18 cellular contexts compared by ENCODE assay signal in genomic region chr7:2701406-2701805, GRCh38. TPM values are rescaled to one million over a fixed set of nuclear protein-coding genes. Genes with fewer than 3 reads are reported as not detected.
DNase-seq lines count a peak whose midpoint lies in the region; ATAC-seq, FAIRE-seq and TF ChIP-seq lines count a peak whose summit lies in the region.
"Had no signal": no experiment of that assay in that cellular context is flagged by ENCODE, and none has a peak within 500 bp of the region (broad histone marks: within the 10 kb centered on the region; RNA-seq: fewer than 3 reads in every experiment).

No MANE protein-coding gene starts in this region.

- 93 to 98% methylated on average over 15 to 17 of the region's 17 CpGs for WGBS in endodermal cell (ENCODE audit: insufficient coverage in 1 of 2, insufficient read length in 1 of 2), 2 experiments

- TF ChIP-seq CTCF in kidney (IDR thresholded peaks at IDR 0.05; ENCODE audit: borderline replicate concordance, extremely low read depth, insufficient read depth) (no peak), endodermal cell (conservative IDR thresholded peaks at IDR 0.05) (no peak)

- H3K4me1 ChIP-seq in kidney (ENCODE audit: control insufficient read depth in 1 of 2, insufficient read depth in 1 of 2, low read depth in 1 of 2, low read length in 2 of 2) = no peaks in the 10 kb centered on the region
- peaks cover 8% of the 10 kb centered on the region for H3K4me1 ChIP-seq in skeletal muscle satellite cell (ENCODE audit: control insufficient read depth, insufficient read depth, low read length)
- no peaks in the 10 kb centered on the region for H3K4me1 ChIP-seq in endodermal cell (ENCODE audit: control insufficient read depth, insufficient read depth, low read length)
- H3K4me1 ChIP-seq: Caco-2, SJSA1 had no signal

- H3K4me1 Mint-ChIP-seq in stimulated activated naive B cell treated with anti-CD40 and anti-IgM and Interleukin-4, amounts not matched to agents 10 μg/mL and 1 μg/mL and 100 μg/mL, for 72 hours = peaks cover 19 to 23% of the 10 kb centered on the region in 2 donors
- H3K4me1 Mint-ChIP-seq in endodermal cell = peaks cover 3% of the 10 kb centered on the region

- no peak for ATAC-seq in stimulated activated naive B cell treated with anti-CD40 and anti-IgM and Interleukin-4, amounts not matched to agents 10 μg/mL and 1 μg/mL and 100 μg/mL, for 72 hours (replicated peaks)

- no peaks in the 10 kb centered on the region for H3K36me3 ChIP-seq in kidney (ENCODE audit: control insufficient read depth in 1 of 2, insufficient read depth in 2 of 2, low read length in 2 of 2)
- no peaks in the 10 kb centered on the region for H3K36me3 ChIP-seq in skeletal muscle satellite cell (ENCODE audit: insufficient read depth, low read length)
- no peaks in the 10 kb centered on the region for H3K36me3 ChIP-seq in endodermal cell (ENCODE audit: control insufficient read depth, insufficient read depth, low read length)
- H3K36me3 ChIP-seq: MG63, SJSA1 had no signal

- no peaks in the 10 kb centered on the region for H3K9me3 Mint-ChIP-seq in stimulated activated naive B cell treated with anti-CD40 and anti-IgM and Interleukin-4, amounts not matched to agents 10 μg/mL and 1 μg/mL and 100 μg/mL, for 72 hours
- H3K9me3 Mint-ChIP-seq in endodermal cell = no peaks in the 10 kb centered on the region
- H3K9me3 Mint-ChIP-seq: H9 had no signal

- H3K4me3 Mint-ChIP-seq in stimulated activated naive B cell treated with anti-CD40 and anti-IgM and Interleukin-4, amounts not matched to agents 10 μg/mL and 1 μg/mL and 100 μg/mL, for 72 hours = no peak overlapping the region
- H3K4me3 Mint-ChIP-seq in endodermal cell = no peak overlapping the region
- H3K4me3 Mint-ChIP-seq: H9 had no signal

- peak overlapping the region; percentile 46 for H3K4me2 ChIP-seq in skeletal muscle satellite cell (ENCODE audit: low read length)

- in situ Hi-C loops in G401 (cut with HindIII; ENCODE audit: low sequenced_read_pairs) = no loop called here

- H3K36me3 Mint-ChIP-seq in stimulated activated naive B cell treated with anti-CD40 and anti-IgM and Interleukin-4, amounts not matched to agents 10 μg/mL and 1 μg/mL and 100 μg/mL, for 72 hours = no peaks in the 10 kb centered on the region
- no peaks in the 10 kb centered on the region for H3K36me3 Mint-ChIP-seq in endodermal cell (ENCODE audit: low read depth)

- FAIRE-seq in kidney (lab: Jason Lieb, UNC) = no peak

- H3K27ac Mint-ChIP-seq in stimulated activated naive B cell treated with anti-CD40 and anti-IgM and Interleukin-4, amounts not matched to agents 10 μg/mL and 1 μg/mL and 100 μg/mL, for 72 hours = no peak overlapping the region
- H3K27ac Mint-ChIP-seq in endodermal cell = no peak overlapping the region

- H3K27me3 Mint-ChIP-seq in stimulated activated naive B cell treated with anti-CD40 and anti-IgM and Interleukin-4, amounts not matched to agents 10 μg/mL and 1 μg/mL and 100 μg/mL, for 72 hours = peaks cover 11 to 23% of the 10 kb centered on the region in 2 donors
- no peaks in the 10 kb centered on the region for H3K27me3 Mint-ChIP-seq in endodermal cell (ENCODE audit: insufficient read depth)

- intact Hi-C loops in kidney (cut with DNase I) = no loop called here

- H3K4me3 ChIP-seq in kidney (ENCODE audit: low read length in 2 of 2) = no peak overlapping the region
- H3K4me3 ChIP-seq in skeletal muscle satellite cell (ENCODE audit: low read length) = no peak overlapping the region
- no peak overlapping the region for H3K4me3 ChIP-seq in endodermal cell (ENCODE audit: low read length)
- H3K4me3 ChIP-seq: MG63, SJSA1 had no signal

- DNase-seq in G401 (ENCODE audit: low spot score) (peak; percentile 49), kidney (peak; percentile 68), endodermal cell (no peak), activated T-cell treated with anti-CD3 and anti-CD28 coated beads for 4 hours (no peak)
- no peak for DNase-seq in stimulated activated naive B cell treated with anti-CD40 and anti-IgM and Interleukin-4, amounts not matched to agents 10 μg/mL and 1 μg/mL and 100 μg/mL, for 72 hours
- DNase-seq: Caco-2; DMS153; H9; NCI-H1105 treated with DMSO at 0.1 percent for 48 hours; NCI-H187; NCI-H69; NK-92 treated with Interleukin-12 subunit alpha and Interleukin-12 subunit beta, amount 100 ng/mL, for 24 hours; RPMI8226 had no signal

- H3K27ac ChIP-seq in angular gyrus (ENCODE audit: low read depth, low read length) = peak overlapping the region; percentile 95
- H3K27ac ChIP-seq in kidney (ENCODE audit: low read depth in 2 of 2, low read length in 2 of 2) = no peak overlapping the region
- H3K27ac ChIP-seq in endodermal cell (ENCODE audit: low read depth, low read length) = no peak overlapping the region
- H3K27ac ChIP-seq: SJSA1 had no signal

- H3K27me3 ChIP-seq in skeletal muscle satellite cell (ENCODE audit: control insufficient read depth, insufficient read depth, low read length) (peaks cover 8% of the 10 kb centered on the region), endodermal cell (ENCODE audit: control insufficient read depth, insufficient read depth, low read length, poor library complexity, severe bottlenecking) (no peaks in the 10 kb centered on the region)
- H3K27me3 ChIP-seq: MG63, SJSA1 had no signal

- no peak overlapping the region for H3K9ac ChIP-seq in kidney (ENCODE audit: low read length in 2 of 2)
- no peak overlapping the region for H3K9ac ChIP-seq in skeletal muscle satellite cell (ENCODE audit: low read depth, low read length)
- no peak overlapping the region for H3K9ac ChIP-seq in endodermal cell (ENCODE audit: extremely low read depth, low read length, poor library complexity, severe bottlenecking)

- H3K9me3 ChIP-seq in kidney (ENCODE audit: control insufficient read depth in 1 of 2, low read length in 2 of 2) (no peaks in the 10 kb centered on the region), skeletal muscle satellite cell (replicated peaks; ENCODE audit: low read length) (no peaks in the 10 kb centered on the region), endodermal cell (ENCODE audit: control insufficient read depth, low read length) (no peaks in the 10 kb centered on the region)
- H3K9me3 ChIP-seq: Caco-2, MG63, SJSA1 had no signal

RNA-seq across cellular contexts. Expression of gene AMZ1, which starts 13.4 kb away (rescaled TPM):
- not detected in 2 replicates for total RNA-seq in G401 (2014; rRNA removed; shearing (Covaris generic))
- total RNA-seq in kidney (0.16 TPM), endodermal cell (1 to 10 TPM in 1 of 2 donors, under 1 TPM in 1; 0.66 to 1.6 TPM)
- polyA plus RNA-seq in kidney (ENCODE audit: insufficient read depth, low read depth, low replicate concordance) = not detected
- under 0.01 TPM in 1 of 2 replicates, not detected in the other for total RNA-seq in skeletal muscle satellite cell (2012; rRNA removed)
- polyA plus RNA-seq in endodermal cell (2013, experiment 1 of 2) = 0.07 TPM
- not detected for polyA plus RNA-seq in endodermal cell (2013, experiment 2 of 2)
- total RNA-seq: A673 had no signal

Comparison
In these comparisons a context has a peak if more than half of its experiments do, and no peak if none do; other contexts are left out.
1. DNase-seq: peak in G401 (single experiment) and kidney (single experiment); none in stimulated activated naive B cell treated with anti-CD40 and anti-IgM and Interleukin-4, amounts not matched to agents 10 μg/mL and 1 μg/mL and 100 μg/mL, for 72 hours (single experiment), endodermal cell (single experiment) and activated T-cell treated with anti-CD3 and anti-CD28 coated beads for 4 hours (single experiment).